ENCODE assay signal across 8 cellular contexts in the genomic region with DNA sequence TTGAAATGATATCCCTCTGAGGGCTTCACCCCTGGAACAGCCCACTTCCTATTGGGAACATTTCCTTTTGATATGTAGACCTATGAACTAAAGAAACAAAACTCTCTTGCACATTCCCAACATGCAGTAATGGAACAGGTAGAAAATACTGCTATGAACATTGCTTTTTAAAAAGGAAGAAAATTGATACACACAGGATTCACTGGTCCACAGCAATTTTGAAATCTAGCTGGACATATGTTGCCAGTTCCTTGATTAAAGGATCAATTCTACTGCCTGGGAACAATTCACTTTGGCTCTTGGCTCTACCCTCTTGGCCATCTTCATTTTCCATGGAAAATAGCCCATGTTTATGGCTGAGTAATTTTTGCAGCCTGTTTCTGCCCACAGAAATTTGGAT.
"Had no signal": no experiment of that assay in that cellular context is flagged by ENCODE, and none has a peak within 500 bp of the region (broad histone marks: within the 10 kb centered on the region; RNA-seq: fewer than 3 reads in every experiment).

No MANE protein-coding gene starts in this region.

- H3K4me3 ChIP-seq: GM12878 had no signal

- FAIRE-seq: G401.6, GM12878, GM12891, GM12892, GM18507, GM19239 had no signal

- ATAC-seq: GM12878 had no signal

- DNase-seq: GDM1, GF-D8 had no signal
